Comparison of ENCODE assay signal across 13 cellular contexts in the genomic region with DNA sequence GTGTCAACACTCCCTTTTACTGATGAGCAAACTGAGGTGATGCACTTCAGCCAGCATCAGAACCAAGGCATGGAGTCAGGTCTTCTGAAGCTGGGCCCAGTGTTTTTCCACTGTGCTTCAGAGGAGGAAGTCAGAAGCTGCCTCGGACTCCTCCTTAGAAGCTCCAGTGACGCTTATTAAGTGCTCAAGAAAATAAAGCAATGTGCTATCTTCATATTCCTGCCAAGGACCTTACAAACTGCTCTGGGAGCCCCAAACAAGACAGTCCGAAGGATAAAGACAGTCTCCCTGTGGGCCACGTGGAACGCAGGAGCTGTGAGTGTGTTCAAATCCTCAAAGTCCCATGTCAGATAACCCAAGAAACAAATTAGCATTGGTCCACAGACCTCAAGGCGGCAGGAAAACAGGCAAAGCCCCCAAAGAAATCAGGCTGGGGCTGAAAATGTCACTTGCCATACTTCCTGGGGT. TPM values are rescaled to one million over a fixed set of nuclear protein-coding genes. Genes with fewer than 3 reads are reported as not detected.
A peak's percentile ranks its signal among the peaks of the same experiment; 100 is the strongest.
DNase-seq lines count a peak whose midpoint lies in the region; TF ChIP-seq lines count a peak whose summit lies in the region.
"Had no signal": no experiment of that assay in that cellular context is flagged by ENCODE, and none has a peak within 500 bp of the region (broad histone marks: within the 10 kb centered on the region; RNA-seq: fewer than 3 reads in every experiment).

No MANE protein-coding gene starts in this region.

- no peaks in the 10 kb centered on the region for H3K36me3 ChIP-seq in Karpas-422 (ENCODE audit: insufficient read depth, low read length)
- H3K36me3 ChIP-seq in mucosa of rectum (ENCODE audit: control insufficient read depth in 2 of 2, insufficient read depth in 2 of 2, low read length in 2 of 2) = no peaks in the 10 kb centered on the region
- H3K36me3 ChIP-seq in tibial artery = no peaks in the 10 kb centered on the region

- H3K9ac ChIP-seq in Karpas-422 (ENCODE audit: low read length) (peak overlapping the region; percentile 23; the same call in 1 of the 2 replicates), mucosa of rectum (ENCODE audit: low read depth in 1 of 2, low read length in 2 of 2) (no peak overlapping the region)

- H4K20me1 ChIP-seq in Karpas-422 (ENCODE audit: insufficient read depth, low read depth, low read length) = no peaks in the 10 kb centered on the region

- H3K27me3 ChIP-seq in Karpas-422 (ENCODE audit: low read length) (no peaks in the 10 kb centered on the region), mucosa of rectum (ENCODE audit: control insufficient read depth in 2 of 2, insufficient read depth in 2 of 2, low read length in 2 of 2) (peaks cover 21 to 25% of the 10 kb centered on the region in 2 donors), tibial artery (no peaks in the 10 kb centered on the region)
- H3K27me3 ChIP-seq: SJSA1 had no signal

- H3K9me3 Mint-ChIP-seq in dendritic cell treated with granulocyte-macrophage colony-stimulating factor and Interleukin-4, amounts not matched to agents 40 ng/mL and 50 ng/mL, for 4 days = no peaks in the 10 kb centered on the region
- H3K9me3 Mint-ChIP-seq: activated B cell treated with CpG ODN at 0.5 μM for 24 hours had no signal

- H3K4me1 ChIP-seq in Karpas-422 (ENCODE audit: low read length) (peaks cover 16% of the 10 kb centered on the region), mucosa of rectum (ENCODE audit: control insufficient read depth in 2 of 2, insufficient read depth in 2 of 2, low read length in 2 of 2) (peaks cover 9 to 18% of the 10 kb centered on the region in 2 donors), tibial artery (peaks cover 0 to 75% (median 66%) of the 10 kb centered on the region in 4 donors)

- H2AFZ ChIP-seq in Karpas-422 (ENCODE audit: low read length) = 0 out of 2 replicates have a peak overlapping the region, but pooled peaks have one; percentile 33

- TF ChIP-seq CTCF in tibial artery (IDR thresholded peaks at IDR 0.05) = no peak

- H3K9me3 ChIP-seq in Karpas-422 (ENCODE audit: low read length) (no peaks in the 10 kb centered on the region), mucosa of rectum (ENCODE audit: control insufficient read depth in 2 of 2, low read length in 2 of 2) (no peaks in the 10 kb centered on the region), tibial artery (no peaks in the 10 kb centered on the region)
- H3K9me3 ChIP-seq: SJSA1 had no signal

- DNase-seq in Karpas-422 (no peak), tibial artery (peak; percentile 59 to 82), NAMALWA (ENCODE audit: low spot score) (no peak), inferior parietal cortex (ENCODE audit: extremely low spot score) (no peak), NCI-H226 (no peak)
- DNase-seq: activated B cell treated with CpG ODN at 0.5 μM for 24 hours; activated T-cell treated with anti-CD3 and anti-CD28 coated beads, Interleukin-2, amount 50 U/mL, for 1 hour; amygdala; COR-L47; NCI-H524 had no signal

- H3K27ac Mint-ChIP-seq in dendritic cell treated with granulocyte-macrophage colony-stimulating factor and Interleukin-4, amounts not matched to agents 40 ng/mL and 50 ng/mL, for 4 days = peak overlapping the region; percentile 93
- H3K27ac Mint-ChIP-seq: activated B cell treated with CpG ODN at 0.5 μM for 24 hours had no signal

- no peaks in the 10 kb centered on the region for H3K79me2 ChIP-seq in Karpas-422 (ENCODE audit: low read length)

- H3K4me2 ChIP-seq in Karpas-422 (ENCODE audit: low read depth, low read length, poor library complexity, severe bottlenecking) = peak overlapping the region; percentile 45

- H3K36me3 Mint-ChIP-seq in dendritic cell treated with granulocyte-macrophage colony-stimulating factor and Interleukin-4, amounts not matched to agents 40 ng/mL and 50 ng/mL, for 4 days (ENCODE audit: low read depth) = peaks cover 20% of the 10 kb centered on the region

- H3K4me3 Mint-ChIP-seq in dendritic cell treated with granulocyte-macrophage colony-stimulating factor and Interleukin-4, amounts not matched to agents 40 ng/mL and 50 ng/mL, for 4 days = no peak overlapping the region
- H3K4me3 Mint-ChIP-seq: activated B cell treated with CpG ODN at 0.5 μM for 24 hours had no signal

- H3K27ac ChIP-seq in Karpas-422 (ENCODE audit: low read length) (no peak overlapping the region), mucosa of rectum (ENCODE audit: low read depth in 2 of 2, low read length in 2 of 2) (peak overlapping the region; percentile 45 to 54), tibial artery (peak overlapping the region; percentile 82 to 85)
- H3K27ac ChIP-seq: SJSA1 had no signal

- H3K4me1 Mint-ChIP-seq in dendritic cell treated with granulocyte-macrophage colony-stimulating factor and Interleukin-4, amounts not matched to agents 40 ng/mL and 50 ng/mL, for 4 days (ENCODE audit: low read depth) = peaks cover 70% of the 10 kb centered on the region

- no peak overlapping the region; the same call in 1 of the 2 replicates for H3K4me3 ChIP-seq in Karpas-422 (ENCODE audit: low read length)
- H3K4me3 ChIP-seq in mucosa of rectum (ENCODE audit: low read length in 2 of 2) = no peak overlapping the region
- H3K4me3 ChIP-seq in tibial artery = no peak overlapping the region
- H3K4me3 ChIP-seq: SJSA1 had no signal

- peaks cover 30% of the 10 kb centered on the region for H3K27me3 Mint-ChIP-seq in dendritic cell treated with granulocyte-macrophage colony-stimulating factor and Interleukin-4, amounts not matched to agents 40 ng/mL and 50 ng/mL, for 4 days

- intact Hi-C loops in dendritic cell treated with granulocyte-macrophage colony-stimulating factor and Interleukin-4, amounts not matched to agents 40 ng/mL and 50 ng/mL, for 4 days (cut with micrococcal nuclease) = loop anchor here (5.0 to 10.0 kb wide), 2 partner anchors 256 to 439 kb away; no protein-coding TSS in a partner anchor
- intact Hi-C loops in tibial artery (cut with DNase I; ENCODE audit: low total_unique reads) = no loop called here

- H3K9me2 ChIP-seq in Karpas-422 (replicated peaks; ENCODE audit: insufficient read depth, low read length) = no peaks in the 10 kb centered on the region

RNA-seq across cellular contexts. Expression of gene NAV1, which starts 3.1 kb away (rescaled TPM):
- total RNA-seq in Karpas-422 (2014; rRNA removed; shearing (Covaris generic); ENCODE audit: low replicate concordance) = 0.83 and 2.9 TPM in 2 replicates

RNA-seq across cellular contexts. Expression of gene CSRP1, which starts 28.9 kb away (rescaled TPM):
- 39.8 and 51.8 TPM in 2 replicates for total RNA-seq in Karpas-422 (2014; rRNA removed; shearing (Covaris generic); ENCODE audit: low replicate concordance)

Comparison
In these comparisons a context has a peak if more than half of its experiments do, and no peak if none do; other contexts are left out.
1. DNase-seq: peak in tibial artery (2 of 2); none in Karpas-422 (single experiment), NAMALWA (single experiment), inferior parietal cortex (single experiment) and NCI-H226 (single experiment).